ENCODE assay signal across 30 cellular contexts in genomic region chr9:35229779-35230143, GRCh38.
"Had no signal": no experiment of that assay in that cellular context is flagged by ENCODE, and none has a peak within 500 bp of the region (broad histone marks: within the 10 kb centered on the region; RNA-seq: fewer than 3 reads in every experiment).

No MANE protein-coding gene starts in this region.

- DNase-seq: activated CD4-positive, alpha-beta T cell treated with anti-CD3 and anti-CD28 coated beads for 48 hours; activated CD4-positive, alpha-beta T cell treated with anti-CD3 and anti-CD28 coated beads, Interleukin-2, amount 50 U/mL, for 48 hours; activated CD8-positive, alpha-beta memory T cell treated with anti-CD3 and anti-CD28 coated beads for 24 hours; activated effector memory CD4-positive, alpha-beta T cell treated with anti-CD3 and anti-CD28 coated beads, Interleukin-2, amount 50 U/mL, for 16 hours; activated naive CD4-positive, alpha-beta T cell treated with anti-CD3 and anti-CD28 coated beads for 36 hours; activated naive CD8-positive, alpha-beta T cell treated with anti-CD3 and anti-CD28 coated beads for 36 hours; adrenal gland; aorta; body of pancreas; effector memory CD8-positive, alpha-beta T cell; glutamatergic neuron; islet precursor cell; left ventricle myocardium superior; mammary epithelial cell; naive thymus-derived CD4-positive, alpha-beta T cell; pancreas; stimulated activated CD4-positive, alpha-beta T cell treated with anti-CD3 and anti-CD28 coated beads, Interleukin-2, amount 100 ng/mL, for 48 hours; stimulated activated naive CD8-positive, alpha-beta T cell treated with anti-CD3 and anti-CD28 coated beads, Interleukin-15, Interleukin-2, amounts not matched to agents 100 U/mL and 50 U/mL, for 24 hours; SW 1271; T-helper 9 cell; testis; transverse colon; uterus; WERI-Rb-1 had no signal

- H3K36me3 Mint-ChIP-seq: activated naive CD8-positive, alpha-beta T cell treated with anti-CD3 and anti-CD28 coated beads for 36 hours had no signal

- H3K9me3 Mint-ChIP-seq: activated naive CD4-positive, alpha-beta T cell treated with anti-CD3 and anti-CD28 coated beads for 36 hours; activated naive CD8-positive, alpha-beta T cell treated with anti-CD3 and anti-CD28 coated beads for 36 hours; activated T-helper 1 cell treated with anti-CD3 and anti-CD28 coated beads, Interleukin-12 subunit alpha, Interleukin-12 subunit beta, Interleukin-2, Interleukin-4 antibody, amounts not matched to agents 30 ng/mL and 10 ng/mL and 1 ng/mL, durations not matched to agents 14 hours and 24 hours and 36 hours; effector memory CD8-positive, alpha-beta T cell had no signal

- H3K4me3 ChIP-seq: adrenal gland, body of pancreas, coronary artery, esophagus muscularis mucosa, pancreas, right atrium auricular region, testis, transverse colon, uterus had no signal

- H3K4me3 Mint-ChIP-seq: activated naive CD4-positive, alpha-beta T cell treated with anti-CD3 and anti-CD28 coated beads for 36 hours; activated naive CD8-positive, alpha-beta T cell treated with anti-CD3 and anti-CD28 coated beads for 36 hours; activated T-helper 1 cell treated with anti-CD3 and anti-CD28 coated beads, Interleukin-12 subunit alpha, Interleukin-12 subunit beta, Interleukin-2, Interleukin-4 antibody, amounts not matched to agents 30 ng/mL and 10 ng/mL and 1 ng/mL, durations not matched to agents 14 hours and 24 hours and 36 hours; effector memory CD8-positive, alpha-beta T cell; naive thymus-derived CD4-positive, alpha-beta T cell; T-helper 1 cell treated with Interleukin-12 subunit alpha and Interleukin-12 subunit beta and Interleukin-4 antibody, amounts not matched to agents 30 μg/mL and 1 μg/mL, for 36 hours had no signal

- H3K36me3 ChIP-seq: adrenal gland, esophagus muscularis mucosa, pancreas, right atrium auricular region, transverse colon, uterus, WERI-Rb-1 had no signal

- H3K27ac Mint-ChIP-seq: activated naive CD4-positive, alpha-beta T cell treated with anti-CD3 and anti-CD28 coated beads for 36 hours; activated naive CD8-positive, alpha-beta T cell treated with anti-CD3 and anti-CD28 coated beads for 36 hours; activated T-helper 1 cell treated with anti-CD3 and anti-CD28 coated beads, Interleukin-12 subunit alpha, Interleukin-12 subunit beta, Interleukin-2, Interleukin-4 antibody, amounts not matched to agents 30 ng/mL and 10 ng/mL and 1 ng/mL, durations not matched to agents 14 hours and 24 hours and 36 hours; effector memory CD8-positive, alpha-beta T cell; naive thymus-derived CD4-positive, alpha-beta T cell; T-helper 1 cell treated with Interleukin-12 subunit alpha and Interleukin-12 subunit beta and Interleukin-4 antibody, amounts not matched to agents 30 μg/mL and 1 μg/mL, for 36 hours had no signal

- H3K27me3 ChIP-seq: adrenal gland, body of pancreas, esophagus muscularis mucosa, pancreas, right atrium auricular region, testis, transverse colon, uterus had no signal

- ATAC-seq: activated CD4-positive, CD25-positive, alpha-beta regulatory T cell treated with anti-CD3 and anti-CD28 coated beads, Interleukin-2, amount 50 U/mL, for 24 hours; body of pancreas; effector memory CD8-positive, alpha-beta T cell; left ventricle myocardium superior; naive thymus-derived CD4-positive, alpha-beta T cell; stimulated activated naive CD8-positive, alpha-beta T cell treated with anti-CD3 and anti-CD28 coated beads, Interleukin-15, Interleukin-2, amounts not matched to agents 100 U/mL and 50 U/mL, for 24 hours had no signal

- H3K4me1 ChIP-seq: testis, uterus had no signal

- H3K27ac ChIP-seq: adrenal gland, body of pancreas, coronary artery, esophagus muscularis mucosa, pancreas, right atrium auricular region, testis, uterus, WERI-Rb-1 had no signal

- H3K4me1 Mint-ChIP-seq: activated naive CD8-positive, alpha-beta T cell treated with anti-CD3 and anti-CD28 coated beads for 36 hours; naive thymus-derived CD4-positive, alpha-beta T cell had no signal

- H3K9me3 ChIP-seq: adrenal gland, body of pancreas, esophagus muscularis mucosa, pancreas, testis, transverse colon, uterus had no signal
